8 cellular contexts compared by ENCODE assay signal in genomic region chr1:26786437-26787380, GRCh38. TPM values are rescaled to one million over a fixed set of nuclear protein-coding genes. Genes with fewer than 3 reads are reported as not detected.
DNase-seq lines count a peak whose midpoint lies in the region; FAIRE-seq and TF ChIP-seq lines count a peak whose summit lies in the region.

No MANE protein-coding gene starts in this region.

- no peaks in the 10 kb centered on the region for H3K27me3 ChIP-seq in rectal smooth muscle tissue (ENCODE audit: control insufficient read depth, insufficient read depth, low read length)

- in situ Hi-C loops in Caki2 (cut with HindIII; ENCODE audit: low pct_unique_long_range_greater_than_20kb, low sequenced_read_pairs): no loop called here

- peak overlapping the region; percentile 85 for H3K4me3 ChIP-seq in rectal smooth muscle tissue (ENCODE audit: low read length)

- no peak for FAIRE-seq in urothelium cell line (lab: Jason Lieb, UNC)

- H3K4me1 ChIP-seq in rectal smooth muscle tissue (ENCODE audit: control insufficient read depth, insufficient read depth, low read length): peaks cover 20% of the 10 kb centered on the region

- H3K9ac ChIP-seq in rectal smooth muscle tissue (ENCODE audit: low read length): peak overlapping the region; percentile 71

- POLR2A ChIA-PET in HEK293T (lab: Yijun Ruan, JAX): interaction anchor here (0.5 to 7.7 kb wide), 10 partner anchors 10 to 188 kb away, joined by 3 to 100 read pairs (median 4); partner anchors contain the start of gene ZDHHC18

- peak overlapping the region; percentile 98 for H3K27ac ChIP-seq in rectal smooth muscle tissue (ENCODE audit: low read depth, low read length)

- CTCF ChIA-PET in HEK293T (lab: Yijun Ruan, JAX): interaction anchor here (0.8 to 1.0 kb wide), 4 partner anchors 40 to 185 kb away, joined by 3 to 4 read pairs (median 4); partner anchors contain the start of gene ZDHHC18

- no peaks in the 10 kb centered on the region for H3K36me3 ChIP-seq in rectal smooth muscle tissue (ENCODE audit: control insufficient read depth, insufficient read depth, low read length)

- peak; percentile 51 for DNase-seq in Caki2 (ENCODE audit: low read depth)
- peak; percentile 27 for DNase-seq in HEK293T (ENCODE audit: extremely low spot score)
- DNase-seq in RPMI7951 (ENCODE audit: low read depth): peak; percentile 91
- peak; percentile 89 for DNase-seq in astrocyte of the hippocampus (ENCODE audit: low read depth, low spot score)
- peak in 28 of 51 donors; percentile 9 to 74 (median 31) for DNase-seq in hypothalamus (lab: John Stamatoyannopoulos, UW)
- DNase-seq in urothelium cell line (ENCODE audit: low spot score): no peak
- DNase-seq in T-helper 9 cell: no peak

TF ChIP-seq in HEK293T, 16 proteins besides CTCF, POLR2A, EP300 and RAD21:
- TF ChIP-seq, protein P1, sequence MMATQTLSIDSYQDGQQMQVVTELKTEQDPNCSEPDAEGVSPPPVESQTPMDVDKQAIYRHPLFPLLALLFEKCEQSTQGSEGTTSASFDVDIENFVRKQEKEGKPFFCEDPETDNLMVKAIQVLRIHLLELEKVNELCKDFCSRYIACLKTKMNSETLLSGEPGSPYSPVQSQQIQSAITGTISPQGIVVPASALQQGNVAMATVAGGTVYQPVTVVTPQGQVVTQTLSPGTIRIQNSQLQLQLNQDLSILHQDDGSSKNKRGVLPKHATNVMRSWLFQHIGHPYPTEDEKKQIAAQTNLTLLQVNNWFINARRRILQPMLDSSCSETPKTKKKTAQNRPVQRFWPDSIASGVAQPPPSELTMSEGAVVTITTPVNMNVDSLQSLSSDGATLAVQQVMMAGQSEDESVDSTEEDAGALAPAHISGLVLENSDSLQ (IDR thresholded peaks at IDR 0.05): no peak
- TF ChIP-seq TARDBP (IDR thresholded peaks at IDR 0.05) (no peak), FOXK2 (IDR thresholded peaks at IDR 0.05) (no peak), CTBP1 (IDR thresholded peaks at IDR 0.05; ENCODE audit: borderline replicate concordance) (no peak), ZNF384 (IDR thresholded peaks at IDR 0.05) (no peak), ARNT (IDR thresholded peaks at IDR 0.05) (no peak), NFRKB (IDR thresholded peaks at IDR 0.05) (no peak), L3MBTL2 (conservative IDR thresholded peaks at IDR 0.05) (no peak), HDGF (IDR thresholded peaks at IDR 0.05; ENCODE audit: borderline replicate concordance) (no peak), BHLHE40 (IDR thresholded peaks at IDR 0.05; ENCODE audit: borderline replicate concordance) (no peak), LEF1 (IDR thresholded peaks at IDR 0.05; ENCODE audit: borderline replicate concordance) (no peak), SUZ12 (IDR thresholded peaks at IDR 0.05) (no peak), ELF4 (IDR thresholded peaks at IDR 0.05) (no peak), SP1 (IDR thresholded peaks at IDR 0.05) (no peak)

RNA-seq across cellular contexts. Expression of gene PIGV, which starts 1.0 kb away (rescaled TPM):
- total RNA-seq in Caki2 (2014; rRNA removed; shearing (Covaris generic); ENCODE audit: low replicate concordance): 14.7 and 35.1 TPM in 2 replicates
- total RNA-seq in RPMI7951 (2014; rRNA removed; shearing (Covaris generic)): 18.5 and 24.4 TPM in 2 replicates

RNA-seq across cellular contexts. Expression of gene ZDHHC18, which starts 39.8 kb away (rescaled TPM):
- total RNA-seq in Caki2 (2014; rRNA removed; shearing (Covaris generic); ENCODE audit: low replicate concordance): 17.4 and 23.5 TPM in 2 replicates
- total RNA-seq in RPMI7951 (2014; rRNA removed; shearing (Covaris generic)): 11.1 and 20.8 TPM in 2 replicates

Comparison
In these comparisons a context has a peak if more than half of its experiments do, and no peak if none do; other contexts are left out.
1. DNase-seq: peak in Caki2 (single experiment), HEK293T (single experiment), RPMI7951 (single experiment), astrocyte of the hippocampus (single experiment) and hypothalamus (28 of 51); none in urothelium cell line (single experiment) and T-helper 9 cell (single experiment).